13 cellular contexts compared by ENCODE assay signal in genomic region chr5:132205385-132206125, GRCh38.
DNase-seq lines count a peak whose midpoint lies in the region; ATAC-seq, FAIRE-seq and TF ChIP-seq lines count a peak whose summit lies in the region.
"Had no signal": no experiment of that assay in that cellular context is flagged by ENCODE, and none has a peak within 500 bp of the region (broad histone marks: within the 10 kb centered on the region; RNA-seq: fewer than 3 reads in every experiment).

No MANE protein-coding gene starts in this region.

- DNase-seq in NCI-H2171 treated with DMSO at 0.1 percent for 48 hours (lab: John Stamatoyannopoulos, UW) (peak; percentile 66), NCI-H2171 (lab: John Stamatoyannopoulos, UW) (no peak), NCI-H446 treated with DMSO at 0.1 percent for 48 hours (lab: John Stamatoyannopoulos, UW) (peak; percentile 94), fibroblast of pulmonary artery (ENCODE audit: low read depth) (peak; percentile 19), H54 (ENCODE audit: insufficient read length, low spot score) (no peak), DMS79 treated with DMSO at 0.1 percent for 48 hours (lab: John Stamatoyannopoulos, UW) (no peak), T-helper 1 cell (no peak)
- DNase-seq: activated CD4-positive, alpha-beta T cell treated with anti-CD3 and anti-CD28 coated beads, Interleukin-2, amount 50 U/mL, for 4 hours; activated naive CD8-positive, alpha-beta T cell treated with anti-CD3 and anti-CD28 coated beads, Interleukin-2, amount 50 U/mL, for 24 hours; DMS153; NCI-H2081; stimulated activated CD4-positive, alpha-beta T cell treated with anti-CD3 and anti-CD28 coated beads, Interleukin-1b, Interleukin-23, amount 100 ng/mL, for 48 hours had no signal

- TF ChIP-seq CTCF in fibroblast of pulmonary artery (IDR thresholded peaks at IDR 0.05; ENCODE audit: low read length, missing control alignments): no peak

- no peaks in the 10 kb centered on the region for H3K9me3 Mint-ChIP-seq in stimulated activated memory B cell treated with anti-CD40 and anti-IgM and Interleukin-4, amounts not matched to agents 10 μg/mL and 1 μg/mL and 100 μg/mL, for 72 hours
- H3K9me3 Mint-ChIP-seq: activated naive CD8-positive, alpha-beta T cell treated with anti-CD3 and anti-CD28 coated beads, Interleukin-2, amount 50 U/mL, for 24 hours had no signal

- no peaks in the 10 kb centered on the region for H3K27me3 Mint-ChIP-seq in stimulated activated memory B cell treated with anti-CD40 and anti-IgM and Interleukin-4, amounts not matched to agents 10 μg/mL and 1 μg/mL and 100 μg/mL, for 72 hours

- peak overlapping the region; percentile 0 for H3K27ac Mint-ChIP-seq in stimulated activated memory B cell treated with anti-CD40 and anti-IgM and Interleukin-4, amounts not matched to agents 10 μg/mL and 1 μg/mL and 100 μg/mL, for 72 hours
- H3K27ac Mint-ChIP-seq: activated naive CD8-positive, alpha-beta T cell treated with anti-CD3 and anti-CD28 coated beads, Interleukin-2, amount 50 U/mL, for 24 hours had no signal

- H3K4me1 Mint-ChIP-seq in stimulated activated memory B cell treated with anti-CD40 and anti-IgM and Interleukin-4, amounts not matched to agents 10 μg/mL and 1 μg/mL and 100 μg/mL, for 72 hours: peaks cover 36% of the 10 kb centered on the region
- H3K4me1 Mint-ChIP-seq: activated naive CD8-positive, alpha-beta T cell treated with anti-CD3 and anti-CD28 coated beads, Interleukin-2, amount 50 U/mL, for 24 hours had no signal

- no peak for TF ChIP-seq POLR2A in H54 (IDR thresholded peaks at IDR 0.05; ENCODE audit: low read depth, low read length)

- ATAC-seq in stimulated activated memory B cell treated with anti-CD40 and anti-IgM and Interleukin-4, amounts not matched to agents 10 μg/mL and 1 μg/mL and 100 μg/mL, for 72 hours: peak; percentile 38
- ATAC-seq: activated naive CD8-positive, alpha-beta T cell treated with anti-CD3 and anti-CD28 coated beads, Interleukin-2, amount 50 U/mL, for 24 hours had no signal

- H3K36me3 Mint-ChIP-seq in stimulated activated memory B cell treated with anti-CD40 and anti-IgM and Interleukin-4, amounts not matched to agents 10 μg/mL and 1 μg/mL and 100 μg/mL, for 72 hours: peaks cover 25% of the 10 kb centered on the region

- no peak overlapping the region for H3K4me3 ChIP-seq in fibroblast of pulmonary artery (replicated peaks; ENCODE audit: low read depth, low read length)

- FAIRE-seq in H54 (lab: Jason Lieb, UNC): no peak

- no peak overlapping the region for H3K4me3 Mint-ChIP-seq in stimulated activated memory B cell treated with anti-CD40 and anti-IgM and Interleukin-4, amounts not matched to agents 10 μg/mL and 1 μg/mL and 100 μg/mL, for 72 hours
- H3K4me3 Mint-ChIP-seq: activated naive CD8-positive, alpha-beta T cell treated with anti-CD3 and anti-CD28 coated beads, Interleukin-2, amount 50 U/mL, for 24 hours had no signal

Comparison
In these comparisons a context has a peak if more than half of its experiments do, and no peak if none do; other contexts are left out.
1. DNase-seq: peak in NCI-H2171 treated with DMSO at 0.1 percent for 48 hours (single experiment), NCI-H446 treated with DMSO at 0.1 percent for 48 hours (single experiment) and fibroblast of pulmonary artery (single experiment); none in NCI-H2171 (single experiment), H54 (single experiment), DMS79 treated with DMSO at 0.1 percent for 48 hours (single experiment) and T-helper 1 cell (0 of 5).